Comparison of ENCODE assay signal across 12 cellular contexts in genomic region chr13:47598340-47598911, GRCh38.
DNase-seq lines count a peak whose midpoint lies in the region; ATAC-seq and TF ChIP-seq lines count a peak whose summit lies in the region.
"Had no signal": no experiment of that assay in that cellular context is flagged by ENCODE, and none has a peak within 500 bp of the region (broad histone marks: within the 10 kb centered on the region; RNA-seq: fewer than 3 reads in every experiment).

No MANE protein-coding gene starts in this region.

- H3K27ac Mint-ChIP-seq in activated CD4-positive, alpha-beta memory T cell treated with anti-CD3 and anti-CD28 coated beads, Interleukin-2, amount 10 ng/mL, durations not matched to agents 7 days and 5 days, result no peak overlapping the region
- H3K27ac Mint-ChIP-seq in effector memory CD8-positive, alpha-beta T cell, result no peak overlapping the region
- H3K27ac Mint-ChIP-seq: memory B cell; stimulated activated memory B cell treated with anti-CD40 and anti-IgM and Interleukin-4, amounts not matched to agents 10 μg/mL and 1 μg/mL and 100 μg/mL, for 72 hours; WTC11 had no signal

- peaks cover 5% of the 10 kb centered on the region for H3K9me3 Mint-ChIP-seq in activated CD4-positive, alpha-beta memory T cell treated with anti-CD3 and anti-CD28 coated beads, Interleukin-2, amount 10 ng/mL, durations not matched to agents 7 days and 5 days
- peaks cover 0 to 5% of the 10 kb centered on the region in 2 donors for H3K9me3 Mint-ChIP-seq in effector memory CD8-positive, alpha-beta T cell

- no peak overlapping the region for H3K27ac ChIP-seq in foreskin keratinocyte
- H3K27ac ChIP-seq: epithelial cell of prostate had no signal

- no peak overlapping the region for H3K4me3 Mint-ChIP-seq in activated CD4-positive, alpha-beta memory T cell treated with anti-CD3 and anti-CD28 coated beads, Interleukin-2, amount 10 ng/mL, durations not matched to agents 7 days and 5 days
- no peak overlapping the region for H3K4me3 Mint-ChIP-seq in effector memory CD8-positive, alpha-beta T cell
- H3K4me3 Mint-ChIP-seq: memory B cell; stimulated activated memory B cell treated with anti-CD40 and anti-IgM and Interleukin-4, amounts not matched to agents 10 μg/mL and 1 μg/mL and 100 μg/mL, for 72 hours; WTC11 had no signal

- no peak for TF ChIP-seq CTCF in GM13976 (IDR thresholded peaks at IDR 0.05; ENCODE audit: borderline replicate concordance, control extremely low read depth, extremely low read depth, insufficient read depth, missing control alignments)
- TF ChIP-seq CTCF in foreskin keratinocyte (conservative IDR thresholded peaks at IDR 0.05), result peak; percentile 62

- ATAC-seq in foreskin keratinocyte (no peak), left colon (no peak)
- ATAC-seq in effector memory CD8-positive, alpha-beta T cell (replicated peaks), result no peak
- ATAC-seq: stimulated activated memory B cell treated with anti-CD40 and anti-IgM and Interleukin-4, amounts not matched to agents 10 μg/mL and 1 μg/mL and 100 μg/mL, for 72 hours; WTC11 had no signal

- no peaks in the 10 kb centered on the region for H3K27me3 Mint-ChIP-seq in activated CD4-positive, alpha-beta memory T cell treated with anti-CD3 and anti-CD28 coated beads, Interleukin-2, amount 10 ng/mL, durations not matched to agents 7 days and 5 days
- no peaks in the 10 kb centered on the region for H3K27me3 Mint-ChIP-seq in effector memory CD8-positive, alpha-beta T cell
- H3K27me3 Mint-ChIP-seq: stimulated activated memory B cell treated with anti-CD40 and anti-IgM and Interleukin-4, amounts not matched to agents 10 μg/mL and 1 μg/mL and 100 μg/mL, for 72 hours had no signal

- CTCF ChIA-PET in activated CD4-positive, alpha-beta memory T cell treated with anti-CD3 and anti-CD28 coated beads, Interleukin-2, amount 10 ng/mL, durations not matched to agents 7 days and 5 days (lab: Charles Lee), result interaction anchor here (0.9 kb wide), 1 partner anchor 766 kb away, joined by 3 read pairs; no protein-coding TSS in a partner anchor

- H3K36me3 Mint-ChIP-seq in activated CD4-positive, alpha-beta memory T cell treated with anti-CD3 and anti-CD28 coated beads, Interleukin-2, amount 10 ng/mL, durations not matched to agents 7 days and 5 days (ENCODE audit: low read depth), result no peaks in the 10 kb centered on the region
- H3K36me3 Mint-ChIP-seq in effector memory CD8-positive, alpha-beta T cell (ENCODE audit: insufficient read depth), result no peaks in the 10 kb centered on the region
- H3K36me3 Mint-ChIP-seq: memory B cell; stimulated activated memory B cell treated with anti-CD40 and anti-IgM and Interleukin-4, amounts not matched to agents 10 μg/mL and 1 μg/mL and 100 μg/mL, for 72 hours had no signal

- H3K4me1 ChIP-seq in foreskin keratinocyte, result no peaks in the 10 kb centered on the region

- intact Hi-C loops in left colon (cut with DNase I, micrococcal nuclease), result no loop called here

- H3K4me1 Mint-ChIP-seq in activated CD4-positive, alpha-beta memory T cell treated with anti-CD3 and anti-CD28 coated beads, Interleukin-2, amount 10 ng/mL, durations not matched to agents 7 days and 5 days, result no peaks in the 10 kb centered on the region
- H3K4me1 Mint-ChIP-seq in effector memory CD8-positive, alpha-beta T cell (ENCODE audit: low read depth in 2 of 2), result no peaks in the 10 kb centered on the region
- H3K4me1 Mint-ChIP-seq: memory B cell; stimulated activated memory B cell treated with anti-CD40 and anti-IgM and Interleukin-4, amounts not matched to agents 10 μg/mL and 1 μg/mL and 100 μg/mL, for 72 hours; WTC11 had no signal

- in situ Hi-C loops in GM13976 (cut with MboI; ENCODE audit: low sequenced_read_pairs, unreplicated experiment), result no loop called here
- in situ Hi-C loops in SK-MEL-5 (cut with HindIII; ENCODE audit: low pct_unique_long_range_greater_than_20kb, low sequenced_read_pairs), result no loop called here

- H3K27me3 ChIP-seq in foreskin keratinocyte, result peaks cover 4% of the 10 kb centered on the region

- DNase-seq in AG08395 (ENCODE audit: low spot score) (peak; percentile 14), GM13976 (ENCODE audit: low spot score) (peak; percentile 13), SK-MEL-5 (ENCODE audit: low read depth, low spot score) (peak; percentile 27), foreskin keratinocyte (no peak), left colon (no peak)
- no peak for DNase-seq in activated CD4-positive, alpha-beta memory T cell treated with anti-CD3 and anti-CD28 coated beads, Interleukin-2, amount 10 ng/mL, durations not matched to agents 7 days and 5 days
- DNase-seq in effector memory CD8-positive, alpha-beta T cell, result no peak
- no peak for DNase-seq in activated effector memory CD4-positive, alpha-beta T cell treated with anti-CD3 and anti-CD28 coated beads, Interleukin-2, amount 50 U/mL, for 16 hours

- POLR2A ChIA-PET in activated CD4-positive, alpha-beta memory T cell treated with anti-CD3 and anti-CD28 coated beads, Interleukin-2, amount 10 ng/mL, durations not matched to agents 7 days and 5 days (lab: Charles Lee), result no interaction called here

Comparison
In these comparisons a context has a peak if more than half of its experiments do, and no peak if none do; other contexts are left out.
1. DNase-seq: peak in AG08395 (single experiment), GM13976 (single experiment) and SK-MEL-5 (single experiment); none in foreskin keratinocyte (0 of 2), activated CD4-positive, alpha-beta memory T cell treated with anti-CD3 and anti-CD28 coated beads, Interleukin-2, amount 10 ng/mL, durations not matched to agents 7 days and 5 days (single experiment), effector memory CD8-positive, alpha-beta T cell (0 of 3), activated effector memory CD4-positive, alpha-beta T cell treated with anti-CD3 and anti-CD28 coated beads, Interleukin-2, amount 50 U/mL, for 16 hours (single experiment) and left colon (0 of 2).